Comparison of ENCODE assay signal across 8 cellular contexts in genomic region chr10:95374597-95375209, GRCh38.
DNase-seq lines count a peak whose midpoint lies in the region; ATAC-seq and TF ChIP-seq lines count a peak whose summit lies in the region.

No MANE protein-coding gene starts in this region.

- TF ChIP-seq CTCF in esophagus squamous epithelium (IDR thresholded peaks at IDR 0.05) (peak; percentile 43 to 94 (median 88)), suprapubic skin (IDR thresholded peaks at IDR 0.05) (peak; percentile 70 to 72)

- peaks cover 0 to 15% (median 6%) of the 10 kb centered on the region in 9 donors for H3K9me3 Mint-ChIP-seq in naive thymus-derived CD8-positive, alpha-beta T cell

- H3K4me1 ChIP-seq in esophagus squamous epithelium (peaks cover 0 to 20% (median 9%) of the 10 kb centered on the region in 3 donors), suprapubic skin (no peaks in the 10 kb centered on the region)

- ATAC-seq in GM19328 (IDR thresholded peaks at IDR 0.05; ENCODE audit: unreplicated experiment) (peak; percentile 94), HG03469 (IDR thresholded peaks at IDR 0.05; ENCODE audit: unreplicated experiment) (peak; percentile 81)
- ATAC-seq in naive thymus-derived CD8-positive, alpha-beta T cell, result peak in 1 of 2 donors; percentile 42

- intact Hi-C loops in esophagus squamous epithelium (cut with DNase I), result loop anchor here (5.0 kb wide), 1 partner anchor 228 kb away; no protein-coding TSS in a partner anchor

- H3K27me3 Mint-ChIP-seq in naive thymus-derived CD8-positive, alpha-beta T cell, result peaks cover 10 to 26% (median 16%) of the 10 kb centered on the region in 5 donors

- H3K36me3 Mint-ChIP-seq in naive thymus-derived CD8-positive, alpha-beta T cell, result peaks cover 2 to 16% (median 4%) of the 10 kb centered on the region in 3 donors

- POLR2A ChIA-PET in naive thymus-derived CD8-positive, alpha-beta T cell (lab: Charles Lee), result no interaction called here

- H3K4me3 Mint-ChIP-seq in naive thymus-derived CD8-positive, alpha-beta T cell, result no peak overlapping the region

- peak overlapping the region in 1 of 4 donors; percentile 29 for H3K27ac ChIP-seq in esophagus squamous epithelium
- H3K27ac ChIP-seq in suprapubic skin, result no peak overlapping the region

- 5 to 8% methylated on average over 5 of the region's 5 CpGs for WGBS in esophagus squamous epithelium, 2 donors
- WGBS in suprapubic skin, result 21% methylated on average over 5 of the region's 5 CpGs

- no peaks in the 10 kb centered on the region for H3K27me3 ChIP-seq in esophagus squamous epithelium
- no peaks in the 10 kb centered on the region for H3K27me3 ChIP-seq in suprapubic skin

- DNase-seq in COR-L47 (lab: John Stamatoyannopoulos, UW) (peak; percentile 48), NCI-H526 (lab: John Stamatoyannopoulos, UW) (peak; percentile 14 to 67), esophagus squamous epithelium (lab: John Stamatoyannopoulos, UW) (no peak), suprapubic skin (ENCODE audit: low spot score in 2 of 2) (peak; percentile 81 to 83)
- peak; percentile 68 to 74 for DNase-seq in activated CD4-positive, alpha-beta T cell treated with anti-CD3 and anti-CD28 coated beads, Interleukin-2, amount 50 U/mL, for 48 hours
- DNase-seq in naive thymus-derived CD8-positive, alpha-beta T cell, result peak in 6 of 10 donors; percentile 3 to 40 (median 8)

- no peak for TF ChIP-seq EP300 in suprapubic skin (IDR thresholded peaks at IDR 0.05)

- H3K4me3 ChIP-seq in esophagus squamous epithelium (no peak overlapping the region), suprapubic skin (no peak overlapping the region)

- no peaks in the 10 kb centered on the region for H3K9me3 ChIP-seq in esophagus squamous epithelium
- no peaks in the 10 kb centered on the region for H3K9me3 ChIP-seq in suprapubic skin

- H3K27ac Mint-ChIP-seq in naive thymus-derived CD8-positive, alpha-beta T cell, result no peak overlapping the region

- TF ChIP-seq POLR2A in esophagus squamous epithelium (IDR thresholded peaks at IDR 0.05) (no peak), suprapubic skin (IDR thresholded peaks at IDR 0.05) (no peak)

- H3K36me3 ChIP-seq in esophagus squamous epithelium (peaks cover 0 to 9% (median 0%) of the 10 kb centered on the region in 3 donors), suprapubic skin (peaks cover 3% of the 10 kb centered on the region)

- H3K4me1 Mint-ChIP-seq in naive thymus-derived CD8-positive, alpha-beta T cell, result no peaks in the 10 kb centered on the region
